ENCODE assay signal across 29 cellular contexts in genomic region chr10:123245264-123245663, GRCh38.
DNase-seq lines count a peak whose midpoint lies in the region; ATAC-seq and TF ChIP-seq lines count a peak whose summit lies in the region.
"Had no signal": no experiment of that assay in that cellular context is flagged by ENCODE, and none has a peak within 500 bp of the region (broad histone marks: within the 10 kb centered on the region; RNA-seq: fewer than 3 reads in every experiment).

No MANE protein-coding gene starts in this region.

- intact Hi-C loops in aorta (cut with DNase I) = no loop called here

- no peaks in the 10 kb centered on the region for H3K36me3 Mint-ChIP-seq in glutamatergic neuron (ENCODE audit: unreplicated experiment)
- no peaks in the 10 kb centered on the region for H3K36me3 Mint-ChIP-seq in type B pancreatic cell
- H3K36me3 Mint-ChIP-seq: activated naive CD4-positive, alpha-beta T cell treated with anti-CD3 and anti-CD28 coated beads, Interleukin-2, amount 50 U/mL, for 72 hours had no signal

- TF ChIP-seq CTCF in glutamatergic neuron (IDR thresholded peaks at IDR 0.05; ENCODE audit: partially characterized antibody, unreplicated experiment) (peak; percentile 18), type B pancreatic cell (conservative IDR thresholded peaks at IDR 0.05) (peak; percentile 47)

- H3K27ac Mint-ChIP-seq in glutamatergic neuron (ENCODE audit: unreplicated experiment) = no peak overlapping the region
- H3K27ac Mint-ChIP-seq in type B pancreatic cell = no peak overlapping the region
- H3K27ac Mint-ChIP-seq: activated CD4-positive, alpha-beta memory T cell treated with anti-CD3 and anti-CD28 coated beads, Interleukin-2, amount 10 ng/mL, durations not matched to agents 7 days and 5 days; activated naive CD4-positive, alpha-beta T cell treated with anti-CD3 and anti-CD28 coated beads, Interleukin-2, amount 50 U/mL, for 72 hours; activated T-helper 2 cell treated with anti-CD3 and anti-CD28 coated beads, Interferon-gamma antibody, Interleukin-2, Interleukin-4, amounts not matched to agents 10 μg/mL and 5 μg/mL and 100 μg/mL, durations not matched to agents 14 hours and 24 hours and 36 hours; stimulated activated memory B cell treated with anti-CD40 and anti-IgM and Interleukin-4, amounts not matched to agents 10 μg/mL and 1 μg/mL and 100 μg/mL, for 72 hours had no signal

- H3K27me3 Mint-ChIP-seq in glutamatergic neuron (ENCODE audit: unreplicated experiment) = no peaks in the 10 kb centered on the region
- peaks cover 10% of the 10 kb centered on the region for H3K27me3 Mint-ChIP-seq in type B pancreatic cell
- H3K27me3 Mint-ChIP-seq: activated CD4-positive, alpha-beta memory T cell treated with anti-CD3 and anti-CD28 coated beads, Interleukin-2, amount 10 ng/mL, durations not matched to agents 7 days and 5 days; stimulated activated memory B cell treated with anti-CD40 and anti-IgM and Interleukin-4, amounts not matched to agents 10 μg/mL and 1 μg/mL and 100 μg/mL, for 72 hours had no signal

- H3K9me3 ChIP-seq in aorta (ENCODE audit: control insufficient read depth, low read length) = no peaks in the 10 kb centered on the region
- H3K9me3 ChIP-seq: prostate gland, sigmoid colon, upper lobe of left lung had no signal

- ATAC-seq in aorta (ENCODE audit: low FRiP score) (no peak), HG02678 (IDR thresholded peaks at IDR 0.05; ENCODE audit: unreplicated experiment) (no peak)
- ATAC-seq: activated naive CD4-positive, alpha-beta T cell treated with anti-CD3 and anti-CD28 coated beads, Interleukin-2, amount 50 U/mL, for 72 hours; heart left ventricle; left colon; Panc1; stimulated activated memory B cell treated with anti-CD40 and anti-IgM and Interleukin-4, amounts not matched to agents 10 μg/mL and 1 μg/mL and 100 μg/mL, for 72 hours had no signal

- WGBS in aorta, 2 donors = 92 to 95% methylated on average over 9 of the region's 9 CpGs

- H3K9me3 Mint-ChIP-seq in glutamatergic neuron (ENCODE audit: unreplicated experiment) = no peaks in the 10 kb centered on the region
- no peaks in the 10 kb centered on the region for H3K9me3 Mint-ChIP-seq in type B pancreatic cell
- H3K9me3 Mint-ChIP-seq: activated CD4-positive, alpha-beta memory T cell treated with anti-CD3 and anti-CD28 coated beads, Interleukin-2, amount 10 ng/mL, durations not matched to agents 7 days and 5 days; activated naive CD4-positive, alpha-beta T cell treated with anti-CD3 and anti-CD28 coated beads, Interleukin-2, amount 50 U/mL, for 72 hours; activated T-helper 2 cell treated with anti-CD3 and anti-CD28 coated beads, Interferon-gamma antibody, Interleukin-2, Interleukin-4, amounts not matched to agents 10 μg/mL and 5 μg/mL and 100 μg/mL, durations not matched to agents 14 hours and 24 hours and 36 hours had no signal

- no peak overlapping the region for H3K4me3 Mint-ChIP-seq in glutamatergic neuron (ENCODE audit: unreplicated experiment)
- no peak overlapping the region for H3K4me3 Mint-ChIP-seq in type B pancreatic cell
- H3K4me3 Mint-ChIP-seq: activated CD4-positive, alpha-beta memory T cell treated with anti-CD3 and anti-CD28 coated beads, Interleukin-2, amount 10 ng/mL, durations not matched to agents 7 days and 5 days; stimulated activated memory B cell treated with anti-CD40 and anti-IgM and Interleukin-4, amounts not matched to agents 10 μg/mL and 1 μg/mL and 100 μg/mL, for 72 hours had no signal

- H3K36me3 ChIP-seq in aorta (ENCODE audit: control insufficient read depth in 1 of 2, insufficient read depth in 2 of 2, low read length in 1 of 2) = peaks cover 0 to 6% of the 10 kb centered on the region in 2 donors
- H3K36me3 ChIP-seq: heart left ventricle, prostate gland, sigmoid colon, upper lobe of left lung had no signal

- no peaks in the 10 kb centered on the region for H3K4me1 ChIP-seq in aorta (ENCODE audit: control insufficient read depth in 1 of 2, insufficient read depth in 2 of 2, low read length in 2 of 2)
- H3K4me1 ChIP-seq: heart left ventricle, prostate gland, sigmoid colon, upper lobe of left lung had no signal

- H3K4me1 Mint-ChIP-seq in glutamatergic neuron (ENCODE audit: low read depth, unreplicated experiment) (peaks cover 3% of the 10 kb centered on the region), type B pancreatic cell (ENCODE audit: unreplicated experiment) (no peaks in the 10 kb centered on the region)

- DNase-seq in activated CD4-positive, alpha-beta T cell treated with anti-CD3 and anti-CD28 coated beads for 48 hours = peak; percentile 6
- no peak for DNase-seq in activated CD4-positive, alpha-beta T cell treated with anti-CD3 and anti-CD28 coated beads for 4 hours
- peak; percentile 6 for DNase-seq in NAMALWA (ENCODE audit: low spot score)
- DNase-seq in glutamatergic neuron = no peak
- no peak for DNase-seq in type B pancreatic cell (ENCODE audit: extremely low spot score, unreplicated experiment)
- DNase-seq in aorta = no peak
- DNase-seq in NCI-H2196 treated with DMSO at 0.1 percent for 48 hours (lab: John Stamatoyannopoulos, UW; ENCODE audit: unreplicated experiment) = no peak
- DNase-seq: activated CD4-positive, alpha-beta memory T cell treated with anti-CD3 and anti-CD28 coated beads, Interleukin-2, amount 10 ng/mL, durations not matched to agents 7 days and 5 days; activated CD4-positive, CD25-positive, alpha-beta regulatory T cell; DMS153; effector CD4-positive, alpha-beta T cell; erythroblast; heart left ventricle; IMR-90; left colon; NCI-H1105; NCI-H2081 treated with DMSO at 0.1 percent for 48 hours; NCI-H510A; SHP77; sigmoid colon; stimulated activated CD4-positive, alpha-beta T cell treated with anti-CD3 and anti-CD28 coated beads, Interleukin-4, amount 100 ng/mL, for 24 hours; T-helper 9 cell; upper lobe of left lung had no signal

- no peak overlapping the region for H3K4me3 ChIP-seq in aorta (ENCODE audit: low read length in 2 of 2)
- H3K4me3 ChIP-seq: heart left ventricle, prostate gland, sigmoid colon, upper lobe of left lung had no signal

- no peaks in the 10 kb centered on the region for H3K27me3 ChIP-seq in aorta (ENCODE audit: control insufficient read depth in 1 of 2, insufficient read depth in 2 of 2, low read length in 1 of 2)
- H3K27me3 ChIP-seq: heart left ventricle, sigmoid colon, upper lobe of left lung had no signal

- no peak overlapping the region for H3K27ac ChIP-seq in aorta (ENCODE audit: low read depth in 1 of 2, low read length in 2 of 2)
- H3K27ac ChIP-seq: heart left ventricle, prostate gland, sigmoid colon, upper lobe of left lung had no signal

Comparison
In these comparisons a context has a peak if more than half of its experiments do, and no peak if none do; other contexts are left out.
1. DNase-seq: peak in activated CD4-positive, alpha-beta T cell treated with anti-CD3 and anti-CD28 coated beads for 48 hours (single experiment) and NAMALWA (single experiment); none in activated CD4-positive, alpha-beta T cell treated with anti-CD3 and anti-CD28 coated beads for 4 hours (0 of 2), glutamatergic neuron (single experiment), type B pancreatic cell (single experiment), aorta (0 of 2) and NCI-H2196 treated with DMSO at 0.1 percent for 48 hours (single experiment).